Comparison of ENCODE assay signal across 9 cellular contexts in genomic region chr1:28371011-28371378, GRCh38.
DNase-seq lines count a peak whose midpoint lies in the region; ATAC-seq and TF ChIP-seq lines count a peak whose summit lies in the region.
"Had no signal": no experiment of that assay in that cellular context is flagged by ENCODE, and none has a peak within 500 bp of the region (broad histone marks: within the 10 kb centered on the region; RNA-seq: fewer than 3 reads in every experiment).

No MANE protein-coding gene starts in this region.

- H3K4me3 ChIP-seq in OCI-LY3 (ENCODE audit: low read length) (peak overlapping the region; percentile 91), endocrine pancreas (ENCODE audit: control insufficient read depth, insufficient read depth, low read length) (peak overlapping the region; percentile 83), parathyroid adenoma (ENCODE audit: low read depth, low read length) (peak overlapping the region; percentile 95)

- H3K9ac ChIP-seq in ES-I3 (ENCODE audit: low read depth, low read length), result peak overlapping the region; percentile 94; the same call in 1 of the 2 replicates
- H3K9ac ChIP-seq in OCI-LY3 (ENCODE audit: low read length), result no peak overlapping the region
- H3K9ac ChIP-seq in endocrine pancreas (ENCODE audit: control insufficient read depth, insufficient read depth, low read length), result no peak overlapping the region
- no peak overlapping the region for H3K9ac ChIP-seq in parathyroid adenoma

- H3K36me3 ChIP-seq in ES-I3 (ENCODE audit: insufficient read depth, low read length) (no peaks in the 10 kb centered on the region), OCI-LY3 (replicated peaks; ENCODE audit: low read depth, low read length) (no peaks in the 10 kb centered on the region), endocrine pancreas (ENCODE audit: control insufficient read depth, insufficient read depth, low read length) (no peaks in the 10 kb centered on the region), parathyroid adenoma (ENCODE audit: control insufficient read depth, insufficient read depth, low read length) (no peaks in the 10 kb centered on the region)

- TF ChIP-seq CTCF in OCI-LY3 (IDR thresholded peaks at IDR 0.05; ENCODE audit: low read depth, low read length) (no peak), parathyroid adenoma (IDR thresholded peaks at IDR 0.05) (no peak)

- ATAC-seq in HG03521 (IDR thresholded peaks at IDR 0.05; ENCODE audit: unreplicated experiment) (no peak), GM19324 (IDR thresholded peaks at IDR 0.05; ENCODE audit: low FRiP score, unreplicated experiment) (no peak), GM18498 (IDR thresholded peaks at IDR 0.05; ENCODE audit: unreplicated experiment) (no peak)

- H3K79me2 ChIP-seq in OCI-LY3 (ENCODE audit: low read length) (peaks cover 38% of the 10 kb centered on the region), parathyroid adenoma (peaks cover 6% of the 10 kb centered on the region)

- no peak overlapping the region for H2AFZ ChIP-seq in OCI-LY3 (ENCODE audit: low read depth, low read length)
- no peak overlapping the region for H2AFZ ChIP-seq in parathyroid adenoma

- H3K27ac ChIP-seq in OCI-LY3 (ENCODE audit: low read length), result no peak overlapping the region
- H3K27ac ChIP-seq in parathyroid adenoma, result no peak overlapping the region

- H3K9me3 ChIP-seq in ES-I3 (ENCODE audit: control insufficient read depth, insufficient read depth, low read length), result no peaks in the 10 kb centered on the region
- no peaks in the 10 kb centered on the region for H3K9me3 ChIP-seq in OCI-LY3 (ENCODE audit: insufficient read depth, low read length)
- no peaks in the 10 kb centered on the region for H3K9me3 ChIP-seq in endocrine pancreas (ENCODE audit: control insufficient read depth, low read length)
- no peaks in the 10 kb centered on the region for H3K9me3 ChIP-seq in parathyroid adenoma (ENCODE audit: control insufficient read depth, low read length)

- peak overlapping the region; percentile 73 for H3K4me2 ChIP-seq in OCI-LY3 (ENCODE audit: low read length)
- H3K4me2 ChIP-seq in parathyroid adenoma (ENCODE audit: low read length), result peak overlapping the region; percentile 98

- H4K20me1 ChIP-seq in OCI-LY3 (ENCODE audit: insufficient read depth, low read length), result no peaks in the 10 kb centered on the region

- no peaks in the 10 kb centered on the region for H3K27me3 ChIP-seq in OCI-LY3 (ENCODE audit: low read depth, low read length)
- no peaks in the 10 kb centered on the region for H3K27me3 ChIP-seq in endocrine pancreas (ENCODE audit: control insufficient read depth, insufficient read depth, low read length)
- no peaks in the 10 kb centered on the region for H3K27me3 ChIP-seq in parathyroid adenoma (ENCODE audit: control insufficient read depth, insufficient read depth, low read length)

- no peak for DNase-seq in OCI-M1 (lab: John Stamatoyannopoulos, UW)
- DNase-seq: Right ventricle myocardium superior had no signal

- H3K4me1 ChIP-seq in ES-I3 (ENCODE audit: insufficient read depth, low read length) (peaks cover 12% of the 10 kb centered on the region), OCI-LY3 (ENCODE audit: low read length) (peaks cover 9% of the 10 kb centered on the region), endocrine pancreas (ENCODE audit: control insufficient read depth, insufficient read depth, low read length) (peaks cover 4% of the 10 kb centered on the region), parathyroid adenoma (no peaks in the 10 kb centered on the region)
